Comparison of ENCODE assay signal across 25 cellular contexts in genomic region chr11:26677566-26677965, GRCh38. TPM values are rescaled to one million over a fixed set of nuclear protein-coding genes. Genes with fewer than 3 reads are reported as not detected.
"Had no signal": no experiment of that assay in that cellular context is flagged by ENCODE, and none has a peak within 500 bp of the region (broad histone marks: within the 10 kb centered on the region; RNA-seq: fewer than 3 reads in every experiment).

No MANE protein-coding gene starts in this region.

- ATAC-seq: activated T-helper 17 cell treated with anti-CD3 and anti-CD28 coated beads, Interleukin-2, amount 50 U/mL, for 72 hours; effector memory CD8-positive, alpha-beta T cell; gastrocnemius medialis; heart left ventricle; left ventricle myocardium superior had no signal

- H3K27me3 ChIP-seq: gastrocnemius medialis, heart left ventricle, tibial artery, vagina had no signal

- H3K4me3 ChIP-seq: gastrocnemius medialis, heart left ventricle, tibial artery, vagina had no signal

- H3K36me3 ChIP-seq: gastrocnemius medialis, heart left ventricle, tibial artery, vagina had no signal

- H3K9me3 ChIP-seq: gastrocnemius medialis, heart left ventricle, tibial artery, vagina had no signal

- H3K4me1 ChIP-seq: gastrocnemius medialis, heart left ventricle, tibial artery, vagina had no signal

- H3K27ac ChIP-seq: gastrocnemius medialis, heart left ventricle, tibial artery, vagina had no signal

- DNase-seq: activated CD4-positive, alpha-beta memory T cell treated with anti-CD3 and anti-CD28 coated beads, Interleukin-2, amount 10 ng/mL, durations not matched to agents 7 days and 5 days; activated CD4-positive, alpha-beta T cell treated with anti-CD3 and anti-CD28 coated beads for 48 hours; activated CD4-positive, CD25-positive, alpha-beta regulatory T cell; activated naive CD4-positive, alpha-beta T cell; activated naive CD8-positive, alpha-beta T cell treated with anti-CD3 and anti-CD28 coated beads for 36 hours; activated T-cell treated with anti-CD3 and anti-CD28 coated beads, Interleukin-2, amount 50 U/mL, for 1 hour; amniotic stem cell; caudate nucleus; effector memory CD8-positive, alpha-beta T cell; gastrocnemius medialis; heart left ventricle; kidney glomerular epithelial cell; left ventricle myocardium superior; stimulated activated CD4-positive, alpha-beta T cell treated with anti-CD3 and anti-CD28 coated beads, Interleukin-2, amount 100 ng/mL, for 24 hours; stimulated activated naive CD4-positive, alpha-beta T cell treated with Interleukin-2 at 50 U/mL for 16 hours; T1000; tibial artery had no signal

RNA-seq across cellular contexts. Expression of gene SLC5A12, which starts 44.3 kb away (rescaled TPM):
- total RNA-seq: activated CD4-positive, alpha-beta memory T cell treated with anti-CD3 and anti-CD28 coated beads, Interleukin-2, amount 10 ng/mL, durations not matched to agents 7 days and 5 days; activated naive CD8-positive, alpha-beta T cell treated with anti-CD3 and anti-CD28 coated beads for 36 hours; activated T-helper 17 cell treated with anti-CD3 and anti-CD28 coated beads, Interleukin-2, amount 50 U/mL, for 72 hours; dermis microvascular lymphatic vessel endothelial cell; gastrocnemius medialis; left ventricle myocardium superior; mononuclear cell; omental fat pad; posterior vena cava; subcutaneous adipose tissue; vagina had no signal
- polyA plus RNA-seq: heart left ventricle, neural cell had no signal
